In genomic region chr19:13101590-13102415, GRCh38 we compare ENCODE assay signal across 9 cellular contexts. TPM values are rescaled to one million over a fixed set of nuclear protein-coding genes. Genes with fewer than 3 reads are reported as not detected.
DNase-seq lines count a peak whose midpoint lies in the region; ATAC-seq and TF ChIP-seq lines count a peak whose summit lies in the region.
"Had no signal": no experiment of that assay in that cellular context is flagged by ENCODE, and none has a peak within 500 bp of the region (broad histone marks: within the 10 kb centered on the region; RNA-seq: fewer than 3 reads in every experiment).

No MANE protein-coding gene starts in this region.

- H3K4me3 ChIP-seq in H7 (ENCODE audit: insufficient read depth, low read depth, low read length) (peak overlapping the region; percentile 33; the same call in 1 of the 2 replicates), iPS-18a (ENCODE audit: low read length) (peak overlapping the region; percentile 33)

- H3K36me3 ChIP-seq in H7 (replicated peaks; ENCODE audit: control insufficient read depth, insufficient read depth, low read length) = no peaks in the 10 kb centered on the region; the same call in 1 of the 2 replicates
- H3K36me3 ChIP-seq in iPS-18a (ENCODE audit: control insufficient read depth, low read depth, low read length) = no peaks in the 10 kb centered on the region

- H3K9me3 Mint-ChIP-seq in WTC11 = no peaks in the 10 kb centered on the region
- H3K9me3 Mint-ChIP-seq in stimulated activated effector memory CD8-positive, alpha-beta T cell treated with anti-CD3 and anti-CD28 coated beads, Interleukin-12 subunit alpha, Interleukin-12 subunit beta, amount 100 ng/mL, for 72 hours = no peaks in the 10 kb centered on the region

- no peak overlapping the region for H3K27ac ChIP-seq in iPS-18a (ENCODE audit: low read length)
- H3K27ac ChIP-seq: KMS-11 had no signal

- no peak overlapping the region for H3K27ac Mint-ChIP-seq in WTC11
- no peak overlapping the region for H3K27ac Mint-ChIP-seq in stimulated activated effector memory CD8-positive, alpha-beta T cell treated with anti-CD3 and anti-CD28 coated beads, Interleukin-12 subunit alpha, Interleukin-12 subunit beta, amount 100 ng/mL, for 72 hours

- H3K4me3 Mint-ChIP-seq in WTC11 = peak overlapping the region; percentile 49
- H3K4me3 Mint-ChIP-seq in stimulated activated effector memory CD8-positive, alpha-beta T cell treated with anti-CD3 and anti-CD28 coated beads, Interleukin-12 subunit alpha, Interleukin-12 subunit beta, amount 100 ng/mL, for 72 hours = peak overlapping the region; percentile 78

- ATAC-seq in WTC11 = no peak
- ATAC-seq in stimulated activated effector memory CD8-positive, alpha-beta T cell treated with anti-CD3 and anti-CD28 coated beads, Interleukin-12 subunit alpha, Interleukin-12 subunit beta, amount 100 ng/mL, for 72 hours = no peak
- no peak for ATAC-seq in HG03108 (IDR thresholded peaks at IDR 0.05; ENCODE audit: unreplicated experiment)
- no peak for ATAC-seq in HG03135 (IDR thresholded peaks at IDR 0.05; ENCODE audit: unreplicated experiment)

- POLR2A ChIA-PET in WTC11 (lab: Charles Lee) = interaction anchor here (0.6 kb wide), 1 partner anchor 196 kb away, joined by 4 read pairs; no protein-coding TSS in a partner anchor

- H3K9me3 ChIP-seq in iPS-18a (ENCODE audit: control insufficient read depth, low read depth, low read length) = no peaks in the 10 kb centered on the region

- DNase-seq in H7 = no peak
- no peak for DNase-seq in WTC11 (ENCODE audit: low spot score)
- no peak for DNase-seq in stimulated activated effector memory CD8-positive, alpha-beta T cell treated with anti-CD3 and anti-CD28 coated beads, Interleukin-12 subunit alpha, Interleukin-12 subunit beta, amount 100 ng/mL, for 72 hours (ENCODE audit: low spot score in 2 of 2)
- no peak for DNase-seq in C1 segment of cervical spinal cord (lab: John Stamatoyannopoulos, UW)
- DNase-seq in NCI-H2196 (lab: John Stamatoyannopoulos, UW; ENCODE audit: unreplicated experiment) = no peak

- no peaks in the 10 kb centered on the region for H3K36me3 Mint-ChIP-seq in WTC11
- peaks cover 21% of the 10 kb centered on the region for H3K36me3 Mint-ChIP-seq in stimulated activated effector memory CD8-positive, alpha-beta T cell treated with anti-CD3 and anti-CD28 coated beads, Interleukin-12 subunit alpha, Interleukin-12 subunit beta, amount 100 ng/mL, for 72 hours

- peaks cover 4% of the 10 kb centered on the region for H3K4me1 ChIP-seq in iPS-18a (ENCODE audit: control insufficient read depth, low read depth, low read length)

- CTCF ChIA-PET in WTC11 (lab: Charles Lee) = interaction anchor here (0.5 to 3.9 kb wide), 34 partner anchors 10 to 405 kb away, joined by 3 to 36 read pairs (median 4); partner anchors contain the start of genes GCDH, IER2, NACC1 and STX10

- no peak for TF ChIP-seq CTCF in WTC11 (IDR thresholded peaks at IDR 0.05)

- no peak overlapping the region for H3K9ac ChIP-seq in iPS-18a (ENCODE audit: low read length)
- H3K9ac ChIP-seq: KMS-11 had no signal

- peaks cover 15% of the 10 kb centered on the region for H3K4me1 Mint-ChIP-seq in WTC11
- H3K4me1 Mint-ChIP-seq in stimulated activated effector memory CD8-positive, alpha-beta T cell treated with anti-CD3 and anti-CD28 coated beads, Interleukin-12 subunit alpha, Interleukin-12 subunit beta, amount 100 ng/mL, for 72 hours = peaks cover 48% of the 10 kb centered on the region

- peaks cover 46% of the 10 kb centered on the region for H3K27me3 ChIP-seq in H7 (ENCODE audit: control insufficient read depth, insufficient read depth, low read length)
- peaks cover 65% of the 10 kb centered on the region for H3K27me3 ChIP-seq in iPS-18a (ENCODE audit: control insufficient read depth, insufficient read depth, low read length)

- H3K27me3 Mint-ChIP-seq in WTC11 (ENCODE audit: low read depth) = peaks cover 56% of the 10 kb centered on the region

TF ChIP-seq in WTC11, 78 proteins besides CTCF, POLR2A, EP300 and RAD21:
- no peak for TF ChIP-seq ZNF671 (CRISPR knock-in tag; IDR thresholded peaks at IDR 0.05)
- no peak for TF ChIP-seq FOXJ3 (CRISPR knock-in tag; IDR thresholded peaks at IDR 0.05; ENCODE audit: borderline replicate concordance)
- no peak for TF ChIP-seq MLX (CRISPR knock-in tag; IDR thresholded peaks at IDR 0.05)
TF ChIP-seq in WTC11: peak in this region for 0.

RNA-seq across cellular contexts. Expression of gene LYL1, which starts 0.9 kb away (rescaled TPM):
- 1.5 and 1.7 TPM in 2 replicates for total RNA-seq in H7 (2014; rRNA removed; shearing (Covaris generic))
- 0.60 to 1.2 TPM (median 0.66 TPM) in 3 replicates for total RNA-seq in WTC11 (2021)

RNA-seq across cellular contexts. Expression of gene TRMT1, which starts 14.7 kb away (rescaled TPM):
- total RNA-seq in H7 (2014; rRNA removed; shearing (Covaris generic)) = 81.5 and 89.1 TPM in 2 replicates
- 84.0 to 106 TPM (median 86.0 TPM) in 3 replicates for total RNA-seq in WTC11 (2021)

RNA-seq across cellular contexts. Expression of gene NACC1, which starts 16.3 kb away (rescaled TPM):
- 254 and 292 TPM in 2 replicates for total RNA-seq in H7 (2014; rRNA removed; shearing (Covaris generic))
- 212 to 237 TPM (median 213 TPM) in 3 replicates for total RNA-seq in WTC11 (2021)

RNA-seq across cellular contexts. Expression of gene STX10, which starts 48.4 kb away (rescaled TPM):
- 60.1 and 60.7 TPM in 2 replicates for total RNA-seq in H7 (2014; rRNA removed; shearing (Covaris generic))
- 53.7 to 56.9 TPM (median 54.6 TPM) in 3 replicates for total RNA-seq in WTC11 (2021)

RNA-seq across cellular contexts. Expression of gene IER2, which starts 48.4 kb away (rescaled TPM):
- 34.5 and 56.4 TPM in 2 replicates for total RNA-seq in H7 (2014; rRNA removed; shearing (Covaris generic))
- total RNA-seq in WTC11 (2021) = 138 to 154 TPM (median 150 TPM) in 3 replicates
